ENCODE assay signal across 11 cellular contexts in the genomic region with DNA sequence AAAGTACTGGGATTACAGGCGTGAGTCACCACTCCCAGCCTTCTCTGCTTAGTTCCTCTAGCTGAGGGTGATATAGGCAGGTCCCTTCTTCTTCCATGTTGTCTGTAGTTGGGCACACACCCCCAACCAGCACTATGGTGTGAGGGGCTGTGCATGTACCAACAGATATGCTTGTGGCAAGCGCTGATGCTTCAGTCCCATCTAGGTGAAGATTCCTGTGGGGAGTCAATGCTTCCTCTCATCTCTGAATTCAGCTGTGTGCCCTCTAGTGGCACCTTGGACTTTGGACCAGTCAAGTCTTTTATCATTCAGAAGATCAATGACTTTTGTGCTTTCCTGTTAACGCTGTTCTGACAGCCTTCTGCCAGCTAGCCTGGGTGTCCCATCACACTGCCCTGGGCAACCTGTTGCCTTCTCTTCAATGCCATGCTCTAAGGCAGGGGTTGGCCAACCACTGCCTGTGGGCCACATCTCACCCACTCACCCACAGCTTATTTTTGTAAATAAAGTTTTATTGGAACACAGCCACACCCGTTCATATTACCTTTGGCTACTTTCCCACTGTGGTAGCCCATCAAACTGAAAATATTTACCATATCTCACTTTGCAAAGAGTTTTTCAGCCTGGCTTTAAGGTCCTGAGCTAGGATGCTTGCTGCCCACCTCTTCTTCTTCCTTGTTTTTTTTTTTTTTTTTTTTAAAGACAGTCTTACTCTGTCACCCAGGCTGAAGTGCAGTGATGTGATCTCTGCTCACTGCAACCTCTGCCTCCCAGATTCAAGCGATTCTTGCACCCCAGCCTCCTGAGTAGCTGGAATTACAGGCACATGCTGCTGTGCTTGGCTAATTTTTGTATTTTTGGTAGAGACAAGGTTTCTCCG. TPM values are rescaled to one million over a fixed set of nuclear protein-coding genes. Genes with fewer than 3 reads are reported as not detected.
DNase-seq lines count a peak whose midpoint lies in the region; ATAC-seq and TF ChIP-seq lines count a peak whose summit lies in the region.
"Had no signal": no experiment of that assay in that cellular context is flagged by ENCODE, and none has a peak within 500 bp of the region (broad histone marks: within the 10 kb centered on the region; RNA-seq: fewer than 3 reads in every experiment).

No MANE protein-coding gene starts in this region.

- H3K9me3 ChIP-seq in HCT116 (ENCODE audit: control insufficient read depth in 1 of 2, insufficient read depth in 1 of 2, low read depth in 1 of 2, low read length in 2 of 2) (peaks cover 5 to 6% of the 10 kb centered on the region in 2 experiments; a peak in 3 of 4 replicates), mesenchymal stem cell (ENCODE audit: control insufficient read depth, low read length) (peaks cover 11% of the 10 kb centered on the region), spleen (peaks cover 0 to 35% (median 28%) of the 10 kb centered on the region in 8 donors)

- no peak overlapping the region for H3K4me3 ChIP-seq in AG09309 (ENCODE audit: control insufficient read depth, low read depth, low read length)
- no peak overlapping the region for H3K4me3 ChIP-seq in HCT116 (replicated peaks in 1 of 2; ENCODE audit: low read depth in 1 of 2, low read length in 2 of 2)
- no peak overlapping the region for H3K4me3 ChIP-seq in mesenchymal stem cell (ENCODE audit: insufficient read depth in 1 of 2, low read depth in 1 of 2, low read length in 2 of 2)
- no peak overlapping the region for H3K4me3 ChIP-seq in spleen

- TF ChIP-seq CTCF in AG09309 (IDR thresholded peaks at IDR 0.05; ENCODE audit: control insufficient read depth, insufficient read depth, low read depth, low read length, missing control alignments) (peak; percentile 21), HCT116 (IDR thresholded peaks at IDR 0.05 in 2 of 3, conservative IDR thresholded peaks at IDR 0.05 in 1 of 3; ENCODE audit: borderline replicate concordance in 1 of 3, insufficient read depth in 1 of 3, low read depth in 2 of 3, low read length in 2 of 3) (peak; percentile 23 to 41 (median 39); a peak in 3 of 6 replicates), GM10248 (IDR thresholded peaks at IDR 0.05; ENCODE audit: control extremely low read depth, extremely low read depth, low read depth, missing control alignments) (no peak), spleen (IDR thresholded peaks at IDR 0.05 in 8 of 11, conservative IDR thresholded peaks at IDR 0.05 in 3 of 11) (no peak)

- H3K79me2 ChIP-seq in HCT116 (ENCODE audit: insufficient read depth, low read length) = no peaks in the 10 kb centered on the region

- H4K20me1 ChIP-seq in HCT116 (ENCODE audit: insufficient read depth) = no peaks in the 10 kb centered on the region

- H3K4me1 ChIP-seq in HCT116 (ENCODE audit: control insufficient read depth in 1 of 2, insufficient read depth in 2 of 2, low read length in 2 of 2) = peaks cover 3 to 13% of the 10 kb centered on the region in 2 experiments; a peak in 3 of 4 replicates
- H3K4me1 ChIP-seq in mesenchymal stem cell (ENCODE audit: control insufficient read depth, insufficient read depth, low read depth, low read length) = peaks cover 1% of the 10 kb centered on the region
- no peaks in the 10 kb centered on the region for H3K4me1 ChIP-seq in spleen

- H2BK5ac ChIP-seq in mesenchymal stem cell (ENCODE audit: low read depth, low read length, poor library complexity, severe bottlenecking) = no peak overlapping the region

- no peak overlapping the region for H3K23ac ChIP-seq in mesenchymal stem cell (ENCODE audit: low read length in 2 of 2)

- no peak overlapping the region for H3K27ac ChIP-seq in HCT116 (ENCODE audit: low read depth, low read length)
- H3K27ac ChIP-seq in mesenchymal stem cell (ENCODE audit: low read length, poor library complexity, severe bottlenecking) = no peak overlapping the region
- no peak overlapping the region for H3K27ac ChIP-seq in spleen

- H3K27me3 ChIP-seq in HCT116 (ENCODE audit: insufficient read depth, low read length) (no peaks in the 10 kb centered on the region), mesenchymal stem cell (ENCODE audit: control insufficient read depth in 1 of 2, insufficient read depth in 1 of 2, low read length in 2 of 2) (no peaks in the 10 kb centered on the region), spleen (replicated peaks in 1 of 7) (peaks cover 0 to 6% (median 0%) of the 10 kb centered on the region in 7 donors)

- no peak overlapping the region for H2BK12ac ChIP-seq in mesenchymal stem cell (ENCODE audit: low read length in 2 of 2)

- H3K9ac ChIP-seq in HCT116 (ENCODE audit: low read length) = no peak overlapping the region
- no peak overlapping the region for H3K9ac ChIP-seq in mesenchymal stem cell (ENCODE audit: low read length)

- H3K9me2 ChIP-seq in HCT116 (ENCODE audit: insufficient read depth) = no peaks in the 10 kb centered on the region

- no peak overlapping the region for H3K18ac ChIP-seq in mesenchymal stem cell (ENCODE audit: low read depth in 1 of 2, low read length in 2 of 2)

- no peak for DNase-seq in AG09309 (ENCODE audit: low read depth)
- DNase-seq in HCT116 (ENCODE audit: low read depth, low spot score) = no peak
- DNase-seq in SW480 (ENCODE audit: low spot score) = peak; percentile 52
- peak; percentile 38 for DNase-seq in iPS-NIHi7 (ENCODE audit: extremely low spot score)
- DNase-seq in mesenchymal stem cell = no peak
- DNase-seq in GM10248 (ENCODE audit: extremely low spot score) = no peak
- DNase-seq in spleen = no peak
- DNase-seq: CD4-positive, alpha-beta memory T cell; effector CD8-positive, alpha-beta T cell; NCI-H187 treated with DMSO at 0.1 percent for 48 hours had no signal

- TF ChIP-seq POLR2A in HCT116 (IDR thresholded peaks at IDR 0.05; ENCODE audit: borderline replicate concordance, extremely low read depth, insufficient read depth, insufficient read length) = no peak
- no peak for TF ChIP-seq POLR2A in spleen (IDR thresholded peaks at IDR 0.05)

- ATAC-seq in HCT116 = peak; percentile 72
- ATAC-seq in GM19397 (IDR thresholded peaks at IDR 0.05; ENCODE audit: unreplicated experiment) = no peak

- no peak overlapping the region for H2BK15ac ChIP-seq in mesenchymal stem cell (ENCODE audit: low read depth, poor library complexity, severe bottlenecking)

- CTCF ChIA-PET in HCT116 (lab: Charles Lee) = interaction anchor here (0.9 to 1.7 kb wide), 4 partner anchors 8 to 141 kb away, joined by 3 to 7 read pairs (median 3); no protein-coding TSS in a partner anchor
- CTCF ChIA-PET in GM10248 (lab: Yijun Ruan, JAX) = interaction anchor here (1.7 kb wide), 1 partner anchor 9 kb away, joined by 4 read pairs; no protein-coding TSS in a partner anchor

- TF ChIP-seq RAD21 in HCT116 (IDR thresholded peaks at IDR 0.05; ENCODE audit: low read depth) = peak; percentile 20; the same call in 1 of the 2 replicates

- WGBS in mesenchymal stem cell = 84% methylated on average over 5 of the region's 6 CpGs
- WGBS in spleen, 5 donors = 72 to 95% (median 78%) methylated on average over 6 of the region's 6 CpGs

- no peak overlapping the region for H3K14ac ChIP-seq in mesenchymal stem cell (ENCODE audit: low read length in 2 of 2)

- no peak overlapping the region for H2BK120ac ChIP-seq in mesenchymal stem cell (ENCODE audit: low read depth, low read length)

- intact Hi-C loops in HCT116 (cut with micrococcal nuclease) = loop anchor here (5.0 kb wide), 1 partner anchor 139 kb away; no protein-coding TSS in a partner anchor
- intact Hi-C loops in spleen (cut with DNase I; ENCODE audit: low total_unique reads) = no loop called here

- POLR2A ChIA-PET in HCT116 (lab: Charles Lee) = no interaction called here
- POLR2A ChIA-PET in GM10248 (lab: Yijun Ruan, JAX) = no interaction called here

- RAD21 ChIA-PET in HCT116 (lab: Charles Lee; ENCODE audit: low non-redundant PET in 1 of 2, low total read pairs in 2 of 2, uncharacterized antibody in 2 of 2, unreplicated experiment in 2 of 2) = interaction anchor here in 1 of 2 experiments (1.1 kb wide), 1 partner anchor 141 kb away, joined by 3 read pairs; no protein-coding TSS in a partner anchor

- H3K36me3 ChIP-seq in HCT116 (ENCODE audit: control insufficient read depth in 1 of 2, insufficient read depth in 2 of 2, low read length in 2 of 2) (no peaks in the 10 kb centered on the region), mesenchymal stem cell (ENCODE audit: control insufficient read depth in 1 of 2, insufficient read depth in 2 of 2, low read depth in 1 of 2, low read length in 2 of 2) (no peaks in the 10 kb centered on the region), spleen (no peaks in the 10 kb centered on the region)

- no peaks in the 10 kb centered on the region for H3K79me1 ChIP-seq in mesenchymal stem cell (replicated peaks; ENCODE audit: low read length, poor library complexity, severe bottlenecking)

- no peak overlapping the region for H2AFZ ChIP-seq in HCT116 (ENCODE audit: low read depth, low read length, poor library complexity, severe bottlenecking)
- no peak overlapping the region for H2AFZ ChIP-seq in mesenchymal stem cell (ENCODE audit: low read depth, low read length)

- H3K4me2 ChIP-seq in HCT116 (ENCODE audit: low read length) (no peak overlapping the region), mesenchymal stem cell (ENCODE audit: low read length, poor library complexity, severe bottlenecking) (no peak overlapping the region)

- no peak overlapping the region for H4K8ac ChIP-seq in mesenchymal stem cell (ENCODE audit: low read length)

- no TSS peak for BruUV-seq in HCT116 (replicated peaks; lab: Mats Ljungman, UMichigan)

- H3K4ac ChIP-seq in mesenchymal stem cell (ENCODE audit: low read depth in 1 of 2, low read length in 2 of 2) = no peak overlapping the region

- H4K91ac ChIP-seq in mesenchymal stem cell (ENCODE audit: low read length) = no peak overlapping the region

- H2AK5ac ChIP-seq in mesenchymal stem cell (ENCODE audit: low read length, severe bottlenecking) = no peak overlapping the region

RNA-seq across cellular contexts. Expression of a gene that starts 51.0 kb away (rescaled TPM):
- total RNA-seq in HCT116 (2021; ENCODE audit: unreplicated experiment) (20.4 TPM), spleen (10 to 100 TPM in 4 of 7 donors, 1 to 10 TPM in 3; 7.5 to 24.1 (median 10.6) TPM)
- 25.1 and 29.9 TPM in 2 replicates for polyA plus RNA-seq in HCT116 (2012)
- 21.4 TPM for polyA plus RNA-seq in mesenchymal stem cell (2013, experiment 1 of 2)
- 22.4 TPM for polyA plus RNA-seq in mesenchymal stem cell (2013, experiment 2 of 2)
- 1 to 10 TPM; 2.4 to 3.7 (median 2.8) TPM for polyA plus RNA-seq in spleen

Comparison
In these comparisons a context has a peak if more than half of its experiments do, and no peak if none do; other contexts are left out.
1. DNase-seq: peak in SW480 (single experiment) and iPS-NIHi7 (single experiment); none in AG09309 (single experiment), HCT116 (single experiment), mesenchymal stem cell (single experiment), GM10248 (single experiment) and spleen (single experiment).
2. CTCF ChIP-seq: peak in AG09309 (single experiment) and HCT116 (3 of 3); none in GM10248 (single experiment) and spleen (0 of 11).